9 cellular contexts compared by ENCODE assay signal in genomic region chr3:11820540-11821041, GRCh38. TPM values are rescaled to one million over a fixed set of nuclear protein-coding genes. Genes with fewer than 3 reads are reported as not detected.
DNase-seq lines count a peak whose midpoint lies in the region; ATAC-seq and TF ChIP-seq lines count a peak whose summit lies in the region.
"Had no signal": no experiment of that assay in that cellular context is flagged by ENCODE, and none has a peak within 500 bp of the region (broad histone marks: within the 10 kb centered on the region; RNA-seq: fewer than 3 reads in every experiment).

No MANE protein-coding gene starts in this region.

- peak overlapping the region in 2 of 5 donors; percentile 5 to 28 for H3K27ac ChIP-seq in adrenal gland
- H3K27ac ChIP-seq in stomach: no peak overlapping the region

- H3K4me1 ChIP-seq in adrenal gland (replicated peaks in 1 of 2): peaks cover 9 to 13% of the 10 kb centered on the region in 2 donors
- peaks cover 0 to 16% (median 4%) of the 10 kb centered on the region in 4 donors for H3K4me1 ChIP-seq in stomach

- no peak overlapping the region for H3K4me3 ChIP-seq in adrenal gland
- no peak overlapping the region for H3K4me3 ChIP-seq in stomach
- H3K4me3 ChIP-seq: lung had no signal

- no peak for TF ChIP-seq POLR2A in adrenal gland (IDR thresholded peaks at IDR 0.05)
- no peak for TF ChIP-seq POLR2A in stomach (IDR thresholded peaks at IDR 0.05)

- H3K36me3 ChIP-seq in adrenal gland (replicated peaks in 1 of 2) (peaks cover 0 to 18% of the 10 kb centered on the region in 2 donors), stomach (peaks cover 15 to 98% (median 78%) of the 10 kb centered on the region in 4 donors)

- H3K27me3 ChIP-seq in adrenal gland (no peaks in the 10 kb centered on the region), stomach (no peaks in the 10 kb centered on the region)

- TF ChIP-seq EP300 in stomach (IDR thresholded peaks at IDR 0.05): no peak

- no peak for DNase-seq in Right ventricle myocardium inferior (ENCODE audit: missing footprints)
- no peak for DNase-seq in cardiac septum (ENCODE audit: low spot score)
- DNase-seq in adrenal gland: peak; percentile 28 to 66 (median 54)
- peak; percentile 37 for DNase-seq in stomach
- no peak for DNase-seq in COLO668 (lab: John Stamatoyannopoulos, UW; ENCODE audit: unreplicated experiment)
- DNase-seq in OCI-M2 (lab: John Stamatoyannopoulos, UW; ENCODE audit: unreplicated experiment): no peak
- DNase-seq in cerebellar nuclear complex (lab: John Stamatoyannopoulos, UW): no peak

- intact Hi-C loops in Right ventricle myocardium inferior (cut with DNase I): no loop called here
- intact Hi-C loops in cardiac septum (cut with DNase I): no loop called here
- intact Hi-C loops in adrenal gland (cut with DNase I): no loop called here
- intact Hi-C loops in stomach (cut with DNase I; ENCODE audit: low total_unique reads): no loop called here

- H3K9me3 ChIP-seq in adrenal gland (replicated peaks in 1 of 3) (no peaks in the 10 kb centered on the region), stomach (no peaks in the 10 kb centered on the region)

- ATAC-seq in Right ventricle myocardium inferior (peak; percentile 31), HG02938 (IDR thresholded peaks at IDR 0.05; ENCODE audit: unreplicated experiment) (peak; percentile 71)

- 28 to 49% (median 36%) methylated on average over 2 to 3 of the region's 3 CpGs for WGBS in adrenal gland, 4 donors
- WGBS in stomach, 5 donors: 49 to 64% (median 50%) methylated on average over 3 of the region's 3 CpGs

- TF ChIP-seq CTCF in adrenal gland (IDR thresholded peaks at IDR 0.05) (no peak), stomach (IDR thresholded peaks at IDR 0.05) (no peak)

RNA-seq across cellular contexts. Expression of gene TAMM41, which starts 26.1 kb away (rescaled TPM):
- 10.9 TPM for total RNA-seq in Right ventricle myocardium inferior
- 12.0 TPM for total RNA-seq in cardiac septum
- 10 to 100 TPM in 6 of 8 donors, 1 to 10 TPM in 2; 5.8 to 21.0 (median 14.1) TPM for total RNA-seq in adrenal gland
- polyA plus RNA-seq in adrenal gland: 10 to 100 TPM; 12.7 to 20.4 (median 13.2) TPM
- 10 to 100 TPM in 2 of 5 donors, 1 to 10 TPM in 3; 4.3 to 22.9 (median 7.6) TPM for total RNA-seq in stomach
- polyA plus RNA-seq in stomach: 10 to 100 TPM in 1 of 3 donors, 1 to 10 TPM in 2; 8.5 to 12.3 (median 8.9) TPM

Comparison
In these comparisons a context has a peak if more than half of its experiments do, and no peak if none do; other contexts are left out.
1. DNase-seq: peak in adrenal gland (7 of 7) and stomach (single experiment); none in Right ventricle myocardium inferior (single experiment), cardiac septum (single experiment), COLO668 (single experiment), OCI-M2 (single experiment) and cerebellar nuclear complex (0 of 2).